In genomic region chr1:192530254-192530653, GRCh38 we compare ENCODE assay signal across 8 cellular contexts. TPM values are rescaled to one million over a fixed set of nuclear protein-coding genes. Genes with fewer than 3 reads are reported as not detected.
DNase-seq lines count a peak whose midpoint lies in the region; ATAC-seq, FAIRE-seq and TF ChIP-seq lines count a peak whose summit lies in the region.

No MANE protein-coding gene starts in this region.

- TF ChIP-seq CTCF in HCT116 (IDR thresholded peaks at IDR 0.05 in 2 of 3, conservative IDR thresholded peaks at IDR 0.05 in 1 of 3; ENCODE audit: borderline replicate concordance in 1 of 3, insufficient read depth in 1 of 3, low read depth in 2 of 3, low read length in 2 of 3) (no peak), OCI-LY7 (conservative IDR thresholded peaks at IDR 0.05; ENCODE audit: low read length) (no peak), heart right ventricle (IDR thresholded peaks at IDR 0.05) (no peak), kidney (IDR thresholded peaks at IDR 0.05; ENCODE audit: borderline replicate concordance, extremely low read depth, insufficient read depth) (no peak)

- CTCF ChIA-PET in HCT116 (lab: Charles Lee) (no interaction called here), OCI-LY7 (lab: Charles Lee; ENCODE audit: unreplicated experiment) (no interaction called here)

- no peaks in the 10 kb centered on the region for H3K9me3 ChIP-seq in HCT116 (ENCODE audit: control insufficient read depth in 1 of 2, insufficient read depth in 1 of 2, low read depth in 1 of 2, low read length in 2 of 2)
- no peaks in the 10 kb centered on the region for H3K9me3 ChIP-seq in OCI-LY7 (ENCODE audit: low read length)
- peaks cover 0 to 7% (median 0%) of the 10 kb centered on the region in 11 donors for H3K9me3 ChIP-seq in heart right ventricle
- no peaks in the 10 kb centered on the region for H3K9me3 ChIP-seq in kidney (ENCODE audit: control insufficient read depth in 1 of 2, low read length in 2 of 2)

- no peak overlapping the region; the same call in 1 of the 2 replicates for H3K27ac ChIP-seq in HCT116 (ENCODE audit: low read depth, low read length)
- H3K27ac ChIP-seq in OCI-LY7 (ENCODE audit: low read depth, low read length, poor library complexity, severe bottlenecking) = no peak overlapping the region
- peak overlapping the region in 1 of 10 donors; percentile 59 for H3K27ac ChIP-seq in heart right ventricle
- no peak overlapping the region for H3K27ac ChIP-seq in kidney (ENCODE audit: low read depth in 2 of 2, low read length in 2 of 2)

- H3K4me2 ChIP-seq in HCT116 (ENCODE audit: low read length) (peak overlapping the region; percentile 52), OCI-LY7 (ENCODE audit: low read length) (no peak overlapping the region)

- H3K79me2 ChIP-seq in HCT116 (ENCODE audit: insufficient read depth, low read length) = no peaks in the 10 kb centered on the region
- H3K79me2 ChIP-seq in OCI-LY7 (ENCODE audit: insufficient read depth, low read depth, low read length) = no peaks in the 10 kb centered on the region

- FAIRE-seq in kidney (lab: Jason Lieb, UNC) = no peak

- WGBS in heart right ventricle, 2 donors = 34 to 54% methylated on average over 2 of the region's 2 CpGs

- no peaks in the 10 kb centered on the region for H3K36me3 ChIP-seq in HCT116 (ENCODE audit: control insufficient read depth in 1 of 2, insufficient read depth in 2 of 2, low read length in 2 of 2)
- no peaks in the 10 kb centered on the region for H3K36me3 ChIP-seq in OCI-LY7 (ENCODE audit: insufficient read depth, low read length)
- no peaks in the 10 kb centered on the region for H3K36me3 ChIP-seq in heart right ventricle
- no peaks in the 10 kb centered on the region for H3K36me3 ChIP-seq in kidney (ENCODE audit: control insufficient read depth in 1 of 2, insufficient read depth in 2 of 2, low read length in 2 of 2)

- RAD21 ChIA-PET in HCT116 (lab: Charles Lee; ENCODE audit: low non-redundant PET in 1 of 2, low total read pairs in 2 of 2, uncharacterized antibody in 2 of 2, unreplicated experiment in 2 of 2) = no interaction called here

- no peak for DNase-seq in HCT116 (ENCODE audit: low read depth, low spot score)
- peak; percentile 12 for DNase-seq in OCI-LY7 (ENCODE audit: low spot score)
- DNase-seq in heart right ventricle = no peak
- DNase-seq in SK-N-DZ (ENCODE audit: low spot score) = no peak
- DNase-seq in DMS 273 treated with DMSO at 0.1 percent for 48 hours (lab: John Stamatoyannopoulos, UW) = no peak
- no peak for DNase-seq in DMS153 (lab: John Stamatoyannopoulos, UW)
- no peak for DNase-seq in kidney

- no TSS peak for BruUV-seq in HCT116 (replicated peaks; lab: Mats Ljungman, UMichigan)
- BruUV-seq in OCI-LY7 (replicated peaks; lab: Mats Ljungman, UMichigan) = no TSS peak

- H3K27me3 ChIP-seq in HCT116 (ENCODE audit: insufficient read depth, low read length) (no peaks in the 10 kb centered on the region), heart right ventricle (no peaks in the 10 kb centered on the region)

- H3K4me3 ChIP-seq in HCT116 (replicated peaks in 1 of 2; ENCODE audit: low read depth in 1 of 2, low read length in 2 of 2) (no peak overlapping the region), OCI-LY7 (ENCODE audit: low read depth, low read length, poor library complexity, severe bottlenecking) (no peak overlapping the region), heart right ventricle (no peak overlapping the region), kidney (ENCODE audit: low read length in 2 of 2) (no peak overlapping the region)

- ATAC-seq in GM18517 (IDR thresholded peaks at IDR 0.05; ENCODE audit: unreplicated experiment) (peak; percentile 98), HCT116 (no peak), heart right ventricle (peak in 5 of 8 donors; percentile 46 to 82 (median 54))

- H3K9ac ChIP-seq in HCT116 (ENCODE audit: low read length) (no peak overlapping the region), kidney (ENCODE audit: low read length in 2 of 2) (no peak overlapping the region)

- POLR2A ChIA-PET in HCT116 (lab: Charles Lee) (no interaction called here), OCI-LY7 (lab: Charles Lee) (interaction anchor here (3.6 kb wide), 1 partner anchor 10 kb away, joined by 29 read pairs; no protein-coding TSS in a partner anchor)

- no peak for TF ChIP-seq RAD21 in HCT116 (IDR thresholded peaks at IDR 0.05; ENCODE audit: low read depth)

- H2AFZ ChIP-seq in HCT116 (ENCODE audit: low read depth, low read length, poor library complexity, severe bottlenecking) = peak overlapping the region; percentile 59
- H2AFZ ChIP-seq in OCI-LY7 (ENCODE audit: low read length) = no peak overlapping the region

- H4K20me1 ChIP-seq in HCT116 (ENCODE audit: insufficient read depth) = no peaks in the 10 kb centered on the region
- H4K20me1 ChIP-seq in OCI-LY7 (ENCODE audit: insufficient read depth, low read length) = no peaks in the 10 kb centered on the region

- no peak for TF ChIP-seq POLR2A in HCT116 (IDR thresholded peaks at IDR 0.05; ENCODE audit: borderline replicate concordance, extremely low read depth, insufficient read depth, insufficient read length)

- H3K4me1 ChIP-seq in HCT116 (ENCODE audit: control insufficient read depth in 1 of 2, insufficient read depth in 2 of 2, low read length in 2 of 2) (peaks cover 9 to 21% of the 10 kb centered on the region in 2 experiments), OCI-LY7 (ENCODE audit: insufficient read depth, low read length, poor library complexity, severe bottlenecking) (peaks cover 5% of the 10 kb centered on the region), heart right ventricle (peaks cover 0 to 17% (median 0%) of the 10 kb centered on the region in 9 donors), kidney (ENCODE audit: control insufficient read depth in 1 of 2, insufficient read depth in 1 of 2, low read depth in 1 of 2, low read length in 2 of 2) (no peaks in the 10 kb centered on the region)

- H3K9me2 ChIP-seq in HCT116 (ENCODE audit: insufficient read depth) (no peaks in the 10 kb centered on the region; the same call in 1 of the 2 replicates), OCI-LY7 (ENCODE audit: insufficient read depth, low read length) (no peaks in the 10 kb centered on the region)

- intact Hi-C loops in HCT116 (cut with micrococcal nuclease) = no loop called here
- intact Hi-C loops in OCI-LY7 (cut with micrococcal nuclease; ENCODE audit: unreplicated experiment) = no loop called here
- intact Hi-C loops in heart right ventricle (cut with DNase I) = no loop called here
- intact Hi-C loops in kidney (cut with DNase I) = no loop called here

TF ChIP-seq in HCT116, 20 proteins besides CTCF, POLR2A, EP300 and RAD21 (continues in another document):
- no peak for TF ChIP-seq MAX (IDR thresholded peaks at IDR 0.05)
- no peak for TF ChIP-seq ZFX (IDR thresholded peaks at IDR 0.05)
- no peak for TF ChIP-seq SRF (IDR thresholded peaks at IDR 0.05; ENCODE audit: low read depth)
- no peak for TF ChIP-seq CBX3 (IDR thresholded peaks at IDR 0.05; ENCODE audit: low read depth)
- no peak for TF ChIP-seq FOSL1 (IDR thresholded peaks at IDR 0.05; ENCODE audit: low read depth)
- TF ChIP-seq SP1 (IDR thresholded peaks at IDR 0.05; ENCODE audit: low read depth) = no peak
- no peak for TF ChIP-seq ZBTB33 (IDR thresholded peaks at IDR 0.05; ENCODE audit: extremely low read depth, insufficient replicate concordance, low read length)
- no peak for TF ChIP-seq EGR1 (IDR thresholded peaks at IDR 0.05; ENCODE audit: low read depth)
- no peak for TF ChIP-seq ATF3 (IDR thresholded peaks at IDR 0.05)
- no peak for TF ChIP-seq EZH2phosphoT487 (IDR thresholded peaks at IDR 0.05; ENCODE audit: borderline replicate concordance)
- TF ChIP-seq ZNF274 (IDR thresholded peaks at IDR 0.05; ENCODE audit: low read depth, low read length) = no peak
- TF ChIP-seq JUND (IDR thresholded peaks at IDR 0.05) = no peak
- TF ChIP-seq ELF1 (IDR thresholded peaks at IDR 0.05; ENCODE audit: borderline replicate concordance, low read depth) = no peak
- no peak for TF ChIP-seq CEBPB (IDR thresholded peaks at IDR 0.05; ENCODE audit: low read depth)
- no peak for TF ChIP-seq POLR2AphosphoS5 (IDR thresholded peaks at IDR 0.05; ENCODE audit: low read depth, low read length)

RNA-seq across cellular contexts. Expression of gene RGS1, which starts 45.3 kb away (rescaled TPM):
- total RNA-seq in HCT116 (2021; ENCODE audit: unreplicated experiment) (not detected), OCI-LY7 (2022) (0.37 TPM in 1 of 2 replicates, not detected in the other), heart right ventricle (1 to 10 TPM in 4 of 10 donors, under 1 TPM in 6; 0.30 to 7.2 (median 0.84) TPM), kidney (50.2 TPM)
- not detected in 2 replicates for polyA plus RNA-seq in HCT116 (2012)
- 0.79 and 0.85 TPM in 2 replicates for total RNA-seq in OCI-LY7 (2014; rRNA removed; shearing (Covaris generic))
- polyA plus RNA-seq in heart right ventricle (1 to 10 TPM in 1 of 2 donors, under 1 TPM in 1; 0.95 to 5.8 TPM), kidney (ENCODE audit: insufficient read depth, low read depth, low replicate concordance) (5.0 TPM)
- not detected in 2 replicates for polyA plus RNA-seq in SK-N-DZ (2014; cell fraction: cytosol; rRNA removed)
- not detected in 2 replicates for polyA plus RNA-seq in SK-N-DZ (2014; cell fraction: nucleus; rRNA removed)
